1 cellular context compared by ENCODE assay signal in the genomic region with DNA sequence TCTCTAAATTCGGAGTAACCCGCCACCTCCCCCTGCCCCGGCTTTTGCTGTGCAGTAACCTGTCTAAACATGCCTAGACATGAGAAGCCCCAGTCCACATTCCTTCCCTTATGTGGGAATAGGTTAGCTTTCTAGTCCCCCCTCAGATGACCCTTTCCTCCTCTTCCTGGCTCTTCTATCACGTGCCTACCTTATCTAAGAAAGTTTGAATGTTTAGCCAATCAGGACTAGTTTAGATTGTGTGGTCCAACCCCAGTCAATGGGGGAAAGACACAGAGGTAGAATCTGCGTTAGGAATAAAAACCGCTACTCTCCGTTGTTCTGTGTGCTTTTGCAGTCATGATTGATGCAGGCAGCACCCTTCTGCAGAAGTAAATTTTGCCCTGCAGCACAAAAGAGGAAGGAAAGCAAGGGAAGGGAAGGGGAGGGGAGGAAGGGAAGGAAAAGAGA.
TF ChIP-seq lines count a peak whose summit lies in the region.

No MANE protein-coding gene starts in this region.

TF ChIP-seq in K562, 482 proteins besides CTCF, POLR2A, EP300 and RAD21 (continued from another document):
- TF ChIP-seq KDM5B (IDR thresholded peaks at IDR 0.05; ENCODE audit: insufficient replicate concordance, low read depth, low read length) (peak; percentile 31), RHOXF2B (CRISPR knock-in tag; conservative IDR thresholded peaks at IDR 0.05) (no peak), BHLHE40 (IDR thresholded peaks at IDR 0.05; ENCODE audit: low read length) (peak; percentile 58; the same call in 1 of the 2 replicates), HOXB6 (CRISPR knock-in tag; IDR thresholded peaks at IDR 0.05; ENCODE audit: borderline replicate concordance) (no peak), MYBL2 (IDR thresholded peaks at IDR 0.05; ENCODE audit: low read depth) (peak; percentile 82), MYBL2 (CRISPR knock-in tag; IDR thresholded peaks at IDR 0.05; ENCODE audit: borderline replicate concordance) (no peak), DMBX1 (CRISPR knock-in tag; IDR thresholded peaks at IDR 0.05; ENCODE audit: borderline replicate concordance) (peak; percentile 69; the same call in 1 of the 2 replicates), ZNF766 (CRISPR knock-in tag; conservative IDR thresholded peaks at IDR 0.05) (no peak), NCOA6 (IDR thresholded peaks at IDR 0.05) (no peak), ELF1 (tag; IDR thresholded peaks at IDR 0.05) (peak; percentile 65), FOXM1 (IDR thresholded peaks at IDR 0.05; ENCODE audit: low read depth) (peak; percentile 56; the same call in 1 of the 2 replicates), FOXM1 (CRISPR knock-in tag; IDR thresholded peaks at IDR 0.05; ENCODE audit: low read depth) (no peak), LARP7 (IDR thresholded peaks at IDR 0.05) (no peak), SRSF1 (IDR thresholded peaks at IDR 0.05; ENCODE audit: low read depth, low read length) (no peak), TOE1 (IDR thresholded peaks at IDR 0.05; ENCODE audit: borderline replicate concordance) (peak; percentile 63), TOE1 (CRISPR knock-in tag; IDR thresholded peaks at IDR 0.05; ENCODE audit: borderline replicate concordance, low read depth) (no peak), ZNF324 (CRISPR knock-in tag; IDR thresholded peaks at IDR 0.05) (no peak), ZNF253 (CRISPR knock-in tag; conservative IDR thresholded peaks at IDR 0.05) (no peak), SOX6 (IDR thresholded peaks at IDR 0.05) (peak; percentile 19; the same call in 1 of the 2 replicates), L3MBTL2 (IDR thresholded peaks at IDR 0.05) (peak; percentile 49), RAD51 (IDR thresholded peaks at IDR 0.05; ENCODE audit: borderline replicate concordance, low read depth) (peak; percentile 83)
- TF ChIP-seq, protein P1, sequence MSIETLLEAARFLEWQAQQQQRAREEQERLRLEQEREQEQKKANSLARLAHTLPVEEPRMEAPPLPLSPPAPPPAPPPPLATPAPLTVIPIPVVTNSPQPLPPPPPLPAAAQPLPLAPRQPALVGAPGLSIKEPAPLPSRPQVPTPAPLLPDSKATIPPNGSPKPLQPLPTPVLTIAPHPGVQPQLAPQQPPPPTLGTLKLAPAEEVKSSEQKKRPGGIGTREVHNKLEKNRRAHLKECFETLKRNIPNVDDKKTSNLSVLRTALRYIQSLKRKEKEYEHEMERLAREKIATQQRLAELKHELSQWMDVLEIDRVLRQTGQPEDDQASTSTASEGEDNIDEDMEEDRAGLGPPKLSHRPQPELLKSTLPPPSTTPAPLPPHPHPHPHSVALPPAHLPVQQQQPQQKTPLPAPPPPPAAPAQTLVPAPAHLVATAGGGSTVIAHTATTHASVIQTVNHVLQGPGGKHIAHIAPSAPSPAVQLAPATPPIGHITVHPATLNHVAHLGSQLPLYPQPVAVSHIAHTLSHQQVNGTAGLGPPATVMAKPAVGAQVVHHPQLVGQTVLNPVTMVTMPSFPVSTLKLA (conservative IDR thresholded peaks at IDR 0.05): 0 out of 4 replicates have a peak, but pooled peaks of 1 of the 2 experiments have one; percentile 32
- TF ChIP-seq, protein P2, sequence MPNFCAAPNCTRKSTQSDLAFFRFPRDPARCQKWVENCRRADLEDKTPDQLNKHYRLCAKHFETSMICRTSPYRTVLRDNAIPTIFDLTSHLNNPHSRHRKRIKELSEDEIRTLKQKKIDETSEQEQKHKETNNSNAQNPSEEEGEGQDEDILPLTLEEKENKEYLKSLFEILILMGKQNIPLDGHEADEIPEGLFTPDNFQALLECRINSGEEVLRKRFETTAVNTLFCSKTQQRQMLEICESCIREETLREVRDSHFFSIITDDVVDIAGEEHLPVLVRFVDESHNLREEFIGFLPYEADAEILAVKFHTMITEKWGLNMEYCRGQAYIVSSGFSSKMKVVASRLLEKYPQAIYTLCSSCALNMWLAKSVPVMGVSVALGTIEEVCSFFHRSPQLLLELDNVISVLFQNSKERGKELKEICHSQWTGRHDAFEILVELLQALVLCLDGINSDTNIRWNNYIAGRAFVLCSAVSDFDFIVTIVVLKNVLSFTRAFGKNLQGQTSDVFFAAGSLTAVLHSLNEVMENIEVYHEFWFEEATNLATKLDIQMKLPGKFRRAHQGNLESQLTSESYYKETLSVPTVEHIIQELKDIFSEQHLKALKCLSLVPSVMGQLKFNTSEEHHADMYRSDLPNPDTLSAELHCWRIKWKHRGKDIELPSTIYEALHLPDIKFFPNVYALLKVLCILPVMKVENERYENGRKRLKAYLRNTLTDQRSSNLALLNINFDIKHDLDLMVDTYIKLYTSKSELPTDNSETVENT (CRISPR knock-in tag; IDR thresholded peaks at IDR 0.05): no peak
- TF ChIP-seq, protein P3, sequence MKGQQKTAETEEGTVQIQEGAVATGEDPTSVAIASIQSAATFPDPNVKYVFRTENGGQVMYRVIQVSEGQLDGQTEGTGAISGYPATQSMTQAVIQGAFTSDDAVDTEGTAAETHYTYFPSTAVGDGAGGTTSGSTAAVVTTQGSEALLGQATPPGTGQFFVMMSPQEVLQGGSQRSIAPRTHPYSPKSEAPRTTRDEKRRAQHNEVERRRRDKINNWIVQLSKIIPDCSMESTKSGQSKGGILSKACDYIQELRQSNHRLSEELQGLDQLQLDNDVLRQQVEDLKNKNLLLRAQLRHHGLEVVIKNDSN (CRISPR knock-in tag; IDR thresholded peaks at IDR 0.05): peak; percentile 77
- TF ChIP-seq, protein P4, sequence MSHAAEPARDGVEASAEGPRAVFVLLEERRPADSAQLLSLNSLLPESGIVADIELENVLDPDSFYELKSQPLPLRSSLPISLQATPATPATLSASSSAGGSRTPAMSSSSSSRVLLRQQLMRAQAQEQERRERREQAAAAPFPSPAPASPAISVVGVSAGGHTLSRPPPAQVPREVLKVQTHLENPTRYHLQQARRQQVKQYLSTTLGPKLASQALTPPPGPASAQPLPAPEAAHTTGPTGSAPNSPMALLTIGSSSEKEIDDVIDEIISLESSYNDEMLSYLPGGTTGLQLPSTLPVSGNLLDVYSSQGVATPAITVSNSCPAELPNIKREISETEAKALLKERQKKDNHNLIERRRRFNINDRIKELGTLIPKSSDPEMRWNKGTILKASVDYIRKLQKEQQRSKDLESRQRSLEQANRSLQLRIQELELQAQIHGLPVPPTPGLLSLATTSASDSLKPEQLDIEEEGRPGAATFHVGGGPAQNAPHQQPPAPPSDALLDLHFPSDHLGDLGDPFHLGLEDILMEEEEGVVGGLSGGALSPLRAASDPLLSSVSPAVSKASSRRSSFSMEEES (CRISPR knock-in tag; IDR thresholded peaks at IDR 0.05): peak; percentile 47; the same call in 1 of the 2 replicates
